ENCODE assay signal across 17 cellular contexts in the genomic region with DNA sequence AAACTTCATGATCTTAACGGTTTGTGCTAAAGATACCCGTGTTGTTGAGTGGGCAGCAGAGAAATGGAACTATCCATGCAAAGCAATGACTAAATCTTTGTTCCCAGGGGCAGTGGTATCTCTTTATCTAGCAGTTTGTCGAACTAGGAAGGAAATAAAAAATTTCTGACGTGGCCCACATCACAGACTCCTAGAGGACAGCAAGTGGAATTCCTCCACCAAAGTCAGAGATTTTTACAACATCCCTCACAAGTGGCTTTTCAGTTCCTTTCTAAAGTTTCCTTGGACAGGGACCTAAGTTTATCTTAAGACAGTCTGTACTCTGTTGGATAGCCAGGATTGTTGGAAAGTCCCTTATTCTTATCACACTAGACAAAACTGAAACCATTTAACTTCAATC.
DNase-seq lines count a peak whose midpoint lies in the region; TF ChIP-seq lines count a peak whose summit lies in the region.
"Had no signal": no experiment of that assay in that cellular context is flagged by ENCODE, and none has a peak within 500 bp of the region (broad histone marks: within the 10 kb centered on the region; RNA-seq: fewer than 3 reads in every experiment).

No MANE protein-coding gene starts in this region.

- H3K4me3 ChIP-seq in ACC112 (ENCODE audit: low read depth, low read length) (no peak overlapping the region), coronary artery (peak overlapping the region; percentile 73), stomach (no peak overlapping the region)
- H3K4me3 ChIP-seq: GM23248 had no signal

- TF ChIP-seq EP300 in stomach (IDR thresholded peaks at IDR 0.05), result no peak

- no peak overlapping the region for H3K27ac ChIP-seq in ACC112 (ENCODE audit: low read depth, low read length)
- peak overlapping the region; percentile 80 to 84 for H3K27ac ChIP-seq in coronary artery
- peak overlapping the region; percentile 92 for H3K27ac ChIP-seq in layer of hippocampus (ENCODE audit: low read depth, low read length)
- H3K27ac ChIP-seq in stomach, result peak overlapping the region in 3 of 5 donors; percentile 7 to 59 (median 15)
- H3K27ac ChIP-seq: GM23248 had no signal

- DNase-seq in coronary artery (ENCODE audit: low spot score) (no peak), stomach (no peak), hepatic stellate cell (ENCODE audit: low spot score) (no peak), G401 (ENCODE audit: low spot score) (no peak), UCSD-AML1 (lab: John Stamatoyannopoulos, UW; ENCODE audit: unreplicated experiment) (no peak)
- DNase-seq in central memory CD4-positive, alpha-beta T cell, result no peak
- DNase-seq: activated CD4-positive, alpha-beta T cell treated with anti-CD3 and anti-CD28 coated beads for 4 hours; CD4-positive, alpha-beta T cell; GM23248; islet precursor cell; NCI-H2081; NCI-H526 treated with DMSO at 0.1 percent for 48 hours; posterior cingulate gyrus; SK-N-SH; stimulated activated naive CD8-positive, alpha-beta T cell treated with anti-CD3 and anti-CD28 coated beads, Interleukin-15, Interleukin-2, amounts not matched to agents 100 U/mL and 50 U/mL, for 24 hours had no signal

- H3K27me3 ChIP-seq in ACC112 (ENCODE audit: insufficient read depth, low read length), result no peaks in the 10 kb centered on the region
- no peaks in the 10 kb centered on the region for H3K27me3 ChIP-seq in layer of hippocampus (ENCODE audit: control insufficient read depth, insufficient read depth, low read length)
- no peaks in the 10 kb centered on the region for H3K27me3 ChIP-seq in stomach

- H3K36me3 ChIP-seq in ACC112 (ENCODE audit: insufficient read depth, low read length) (no peaks in the 10 kb centered on the region), stomach (no peaks in the 10 kb centered on the region)

- in situ Hi-C loops in G401 (cut with HindIII; ENCODE audit: low sequenced_read_pairs), result no loop called here

- 52 to 86% (median 73%) methylated on average over 4 of the region's 4 CpGs for WGBS in stomach, 5 donors

- TF ChIP-seq POLR2A in stomach (IDR thresholded peaks at IDR 0.05), result no peak

- no peaks in the 10 kb centered on the region for H3K79me2 ChIP-seq in ACC112 (ENCODE audit: control insufficient read depth, insufficient read depth, low read length, unreplicated experiment)

- peaks cover 4% of the 10 kb centered on the region for H3K4me1 ChIP-seq in ACC112 (ENCODE audit: control insufficient read depth, insufficient read depth, low read length, unreplicated experiment)
- no peaks in the 10 kb centered on the region for H3K4me1 ChIP-seq in stomach

- peak overlapping the region; percentile 80 for H2AFZ ChIP-seq in ACC112 (ENCODE audit: low read length, unreplicated experiment)
- H2AFZ ChIP-seq: GM23248 had no signal

- TF ChIP-seq CTCF in coronary artery (IDR thresholded peaks at IDR 0.05) (no peak), stomach (IDR thresholded peaks at IDR 0.05) (no peak)

- no peaks in the 10 kb centered on the region for H3K9me3 ChIP-seq in stomach
- H3K9me3 ChIP-seq: SK-N-SH had no signal

- intact Hi-C loops in stomach (cut with DNase I; ENCODE audit: low total_unique reads), result no loop called here
